Comparison of ENCODE assay signal across 1 cellular context in the genomic region with DNA sequence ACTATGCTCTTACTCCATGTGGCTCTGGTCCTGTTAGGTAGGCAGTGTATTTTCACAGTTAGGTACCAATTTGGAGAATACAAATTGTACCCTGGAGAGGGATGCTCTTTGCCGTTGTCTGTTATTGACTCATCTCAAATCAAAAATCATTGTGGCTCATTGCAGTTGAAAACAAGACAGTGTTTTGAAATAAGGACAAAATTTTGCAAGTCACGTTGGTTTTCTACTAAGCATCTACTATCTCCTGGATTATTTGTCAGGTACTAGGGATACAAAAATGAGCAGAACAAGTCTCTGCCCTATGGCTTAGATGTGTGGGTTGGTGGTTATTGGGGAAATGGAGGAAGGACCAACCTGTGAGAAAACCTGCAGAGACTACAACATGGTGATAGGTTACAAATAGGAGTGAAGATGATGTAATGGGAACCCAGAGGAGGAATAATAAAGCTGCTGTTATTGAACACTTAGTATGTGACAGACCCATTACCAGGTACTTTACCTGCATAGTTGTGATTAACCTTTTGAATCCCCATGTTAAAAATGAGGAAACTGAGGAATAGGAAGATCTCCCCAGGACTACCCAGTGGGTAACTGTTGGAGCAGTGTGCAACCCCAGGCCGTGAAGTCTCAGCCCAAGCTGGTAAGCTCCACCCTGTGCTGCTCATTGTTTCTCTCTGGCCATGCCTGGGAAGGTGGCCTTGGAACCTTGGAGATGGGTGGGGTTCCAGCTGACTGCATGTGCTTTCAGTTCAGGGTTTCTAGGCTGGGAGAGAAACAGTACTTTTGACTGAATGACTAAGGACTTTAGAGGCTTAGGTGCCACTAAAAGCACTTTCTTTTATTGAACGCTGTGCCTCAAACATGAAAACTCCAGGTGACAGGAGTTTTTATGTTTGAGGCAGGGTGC.
TF ChIP-seq lines count a peak whose summit lies in the region.

No MANE protein-coding gene starts in this region.

TF ChIP-seq in HepG2, 621 proteins besides CTCF, POLR2A, EP300 and RAD21 (continued from another document and continues in another):
- TF ChIP-seq, protein P1, sequence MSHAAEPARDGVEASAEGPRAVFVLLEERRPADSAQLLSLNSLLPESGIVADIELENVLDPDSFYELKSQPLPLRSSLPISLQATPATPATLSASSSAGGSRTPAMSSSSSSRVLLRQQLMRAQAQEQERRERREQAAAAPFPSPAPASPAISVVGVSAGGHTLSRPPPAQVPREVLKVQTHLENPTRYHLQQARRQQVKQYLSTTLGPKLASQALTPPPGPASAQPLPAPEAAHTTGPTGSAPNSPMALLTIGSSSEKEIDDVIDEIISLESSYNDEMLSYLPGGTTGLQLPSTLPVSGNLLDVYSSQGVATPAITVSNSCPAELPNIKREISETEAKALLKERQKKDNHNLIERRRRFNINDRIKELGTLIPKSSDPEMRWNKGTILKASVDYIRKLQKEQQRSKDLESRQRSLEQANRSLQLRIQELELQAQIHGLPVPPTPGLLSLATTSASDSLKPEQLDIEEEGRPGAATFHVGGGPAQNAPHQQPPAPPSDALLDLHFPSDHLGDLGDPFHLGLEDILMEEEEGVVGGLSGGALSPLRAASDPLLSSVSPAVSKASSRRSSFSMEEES (CRISPR knock-in tag; IDR thresholded peaks at IDR 0.05) = peak; percentile 52
- peak; percentile 29; the same call in 1 of the 2 replicates for TF ChIP-seq PHF8 (CRISPR knock-in tag; IDR thresholded peaks at IDR 0.05)
- no peak for TF ChIP-seq ZNF674 (CRISPR knock-in tag; IDR thresholded peaks at IDR 0.05; ENCODE audit: low read depth)
- TF ChIP-seq, protein P2, sequence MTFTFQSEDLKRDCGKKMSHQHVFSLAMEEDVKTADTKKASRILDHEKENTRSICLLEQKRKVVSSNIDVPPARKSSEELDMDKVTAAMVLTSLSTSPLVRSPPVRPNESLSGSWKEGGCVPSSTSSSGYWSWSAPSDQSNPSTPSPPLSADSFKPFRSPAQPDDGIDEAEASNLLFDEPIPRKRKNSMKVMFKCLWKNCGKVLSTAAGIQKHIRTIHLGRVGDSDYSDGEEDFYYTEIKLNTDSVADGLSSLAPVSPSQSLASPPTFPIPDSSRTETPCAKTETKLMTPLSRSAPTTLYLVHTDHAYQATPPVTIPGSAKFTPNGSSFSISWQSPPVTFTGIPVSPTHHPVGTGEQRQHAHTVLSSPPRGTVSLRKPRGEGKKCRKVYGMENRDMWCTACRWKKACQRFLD (CRISPR knock-in tag; IDR thresholded peaks at IDR 0.05; ENCODE audit: borderline replicate concordance) = no peak
- TF ChIP-seq ELF1 (CRISPR knock-in tag; IDR thresholded peaks at IDR 0.05) = no peak
- no peak for TF ChIP-seq NONO (IDR thresholded peaks at IDR 0.05)
- TF ChIP-seq NONO (CRISPR knock-in tag; conservative IDR thresholded peaks at IDR 0.05) = no peak
- TF ChIP-seq RXRB (CRISPR knock-in tag; IDR thresholded peaks at IDR 0.05; ENCODE audit: borderline replicate concordance) = peak; percentile 50; the same call in 1 of the 2 replicates
- TF ChIP-seq NR2F1 (CRISPR knock-in tag; IDR thresholded peaks at IDR 0.05) = no peak
- TF ChIP-seq MED8 (CRISPR knock-in tag; IDR thresholded peaks at IDR 0.05; ENCODE audit: insufficient replicate concordance) = no peak
- TF ChIP-seq SMC3 (IDR thresholded peaks at IDR 0.05; ENCODE audit: low read length) = no peak; the same call in 1 of the 2 replicates
- TF ChIP-seq NFYB (CRISPR knock-in tag; IDR thresholded peaks at IDR 0.05) = no peak
- no peak for TF ChIP-seq ZNF776 (CRISPR knock-in tag; IDR thresholded peaks at IDR 0.05)
- TF ChIP-seq SSRP1 (CRISPR knock-in tag; IDR thresholded peaks at IDR 0.05) = no peak
- no peak for TF ChIP-seq ZNF136 (CRISPR knock-in tag; IDR thresholded peaks at IDR 0.05; ENCODE audit: low read depth)
- TF ChIP-seq PHF20 (CRISPR knock-in tag; IDR thresholded peaks at IDR 0.05) = no peak
- TF ChIP-seq TCF7 (IDR thresholded peaks at IDR 0.05; ENCODE audit: low read depth) = no peak
- TF ChIP-seq, protein P3, sequence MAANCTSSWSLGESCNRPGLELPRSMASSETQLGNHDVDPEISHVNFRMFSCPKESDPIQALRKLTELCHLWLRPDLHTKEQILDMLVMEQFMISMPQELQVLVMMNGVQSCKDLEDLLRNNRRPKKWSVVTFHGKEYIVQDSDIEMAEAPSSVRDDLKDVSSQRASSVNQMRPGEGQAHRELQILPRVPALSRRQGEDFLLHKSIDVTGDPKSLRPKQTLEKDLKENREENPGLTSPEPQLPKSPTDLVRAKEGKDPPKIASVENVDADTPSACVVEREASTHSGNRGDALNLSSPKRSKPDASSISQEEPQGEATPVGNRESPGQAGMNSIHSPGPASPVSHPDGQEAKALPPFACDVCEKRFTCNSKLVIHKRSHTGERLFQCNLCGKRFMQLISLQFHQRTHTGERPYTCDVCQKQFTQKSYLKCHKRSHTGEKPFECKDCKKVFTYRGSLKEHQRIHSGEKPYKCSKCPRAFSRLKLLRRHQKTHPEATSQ (CRISPR knock-in tag; IDR thresholded peaks at IDR 0.05; ENCODE audit: borderline replicate concordance) = no peak
- TF ChIP-seq ZKSCAN5 (CRISPR knock-in tag; IDR thresholded peaks at IDR 0.05) = no peak
- peak; percentile 36; the same call in 1 of the 2 replicates for TF ChIP-seq ZNF264 (CRISPR knock-in tag; IDR thresholded peaks at IDR 0.05)
- TF ChIP-seq SPEN (CRISPR knock-in tag; IDR thresholded peaks at IDR 0.05; ENCODE audit: low read depth) = no peak
- no peak for TF ChIP-seq SRF (IDR thresholded peaks at IDR 0.05; ENCODE audit: low read depth, low read length)
- no peak for TF ChIP-seq TMF1 (CRISPR knock-in tag; IDR thresholded peaks at IDR 0.05; ENCODE audit: low read depth)
- TF ChIP-seq ARNT2 (CRISPR knock-in tag; IDR thresholded peaks at IDR 0.05; ENCODE audit: low read depth) = no peak
- no peak; the same call in 1 of the 2 replicates for TF ChIP-seq RXRA (CRISPR knock-in tag; IDR thresholded peaks at IDR 0.05)
- no peak for TF ChIP-seq ZNF20 (CRISPR knock-in tag; IDR thresholded peaks at IDR 0.05)
- TF ChIP-seq BRCA1 (CRISPR knock-in tag; IDR thresholded peaks at IDR 0.05) = no peak
- TF ChIP-seq ZBTB20 (CRISPR knock-in tag; IDR thresholded peaks at IDR 0.05; ENCODE audit: borderline replicate concordance, low read depth) = no peak
- TF ChIP-seq THYN1 (CRISPR knock-in tag; IDR thresholded peaks at IDR 0.05; ENCODE audit: borderline replicate concordance, low read depth) = no peak
- TF ChIP-seq, protein P4, sequence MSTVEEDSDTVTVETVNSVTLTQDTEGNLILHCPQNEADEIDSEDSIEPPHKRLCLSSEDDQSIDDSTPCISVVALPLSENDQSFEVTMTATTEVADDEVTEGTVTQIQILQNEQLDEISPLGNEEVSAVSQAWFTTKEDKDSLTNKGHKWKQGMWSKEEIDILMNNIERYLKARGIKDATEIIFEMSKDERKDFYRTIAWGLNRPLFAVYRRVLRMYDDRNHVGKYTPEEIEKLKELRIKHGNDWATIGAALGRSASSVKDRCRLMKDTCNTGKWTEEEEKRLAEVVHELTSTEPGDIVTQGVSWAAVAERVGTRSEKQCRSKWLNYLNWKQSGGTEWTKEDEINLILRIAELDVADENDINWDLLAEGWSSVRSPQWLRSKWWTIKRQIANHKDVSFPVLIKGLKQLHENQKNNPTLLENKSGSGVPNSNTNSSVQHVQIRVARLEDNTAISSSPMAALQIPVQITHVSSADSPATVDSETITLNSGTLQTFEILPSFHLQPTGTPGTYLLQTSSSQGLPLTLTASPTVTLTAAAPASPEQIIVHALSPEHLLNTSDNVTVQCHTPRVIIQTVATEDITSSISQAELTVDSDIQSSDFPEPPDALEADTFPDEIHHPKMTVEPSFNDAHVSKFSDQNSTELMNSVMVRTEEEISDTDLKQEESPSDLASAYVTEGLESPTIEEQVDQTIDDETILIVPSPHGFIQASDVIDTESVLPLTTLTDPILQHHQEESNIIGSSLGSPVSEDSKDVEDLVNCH (CRISPR knock-in tag; IDR thresholded peaks at IDR 0.05) = no peak
- no peak for TF ChIP-seq NPAS2 (CRISPR knock-in tag; IDR thresholded peaks at IDR 0.05; ENCODE audit: borderline replicate concordance)
- TF ChIP-seq, protein P5, sequence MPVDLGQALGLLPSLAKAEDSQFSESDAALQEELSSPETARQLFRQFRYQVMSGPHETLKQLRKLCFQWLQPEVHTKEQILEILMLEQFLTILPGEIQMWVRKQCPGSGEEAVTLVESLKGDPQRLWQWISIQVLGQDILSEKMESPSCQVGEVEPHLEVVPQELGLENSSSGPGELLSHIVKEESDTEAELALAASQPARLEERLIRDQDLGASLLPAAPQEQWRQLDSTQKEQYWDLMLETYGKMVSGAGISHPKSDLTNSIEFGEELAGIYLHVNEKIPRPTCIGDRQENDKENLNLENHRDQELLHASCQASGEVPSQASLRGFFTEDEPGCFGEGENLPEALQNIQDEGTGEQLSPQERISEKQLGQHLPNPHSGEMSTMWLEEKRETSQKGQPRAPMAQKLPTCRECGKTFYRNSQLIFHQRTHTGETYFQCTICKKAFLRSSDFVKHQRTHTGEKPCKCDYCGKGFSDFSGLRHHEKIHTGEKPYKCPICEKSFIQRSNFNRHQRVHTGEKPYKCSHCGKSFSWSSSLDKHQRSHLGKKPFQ (CRISPR knock-in tag; IDR thresholded peaks at IDR 0.05; ENCODE audit: insufficient replicate concordance) = no peak
- TF ChIP-seq ZNF7 (CRISPR knock-in tag; IDR thresholded peaks at IDR 0.05) = no peak; the same call in 1 of the 2 replicates
- TF ChIP-seq KLF16 (CRISPR knock-in tag; IDR thresholded peaks at IDR 0.05) = 0 out of 4 replicates have a peak, but pooled peaks of 1 of the 2 experiments have one; percentile 29
- TF ChIP-seq, protein P6, sequence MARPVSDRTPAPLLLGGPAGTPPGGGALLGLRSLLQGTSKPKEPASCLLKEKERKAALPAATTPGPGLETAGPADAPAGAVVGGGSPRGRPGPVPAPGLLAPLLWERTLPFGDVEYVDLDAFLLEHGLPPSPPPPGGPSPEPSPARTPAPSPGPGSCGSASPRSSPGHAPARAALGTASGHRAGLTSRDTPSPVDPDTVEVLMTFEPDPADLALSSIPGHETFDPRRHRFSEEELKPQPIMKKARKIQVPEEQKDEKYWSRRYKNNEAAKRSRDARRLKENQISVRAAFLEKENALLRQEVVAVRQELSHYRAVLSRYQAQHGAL (CRISPR knock-in tag; IDR thresholded peaks at IDR 0.05; ENCODE audit: not compliant biosample characterization) = no peak
- no peak for TF ChIP-seq FOXM1 (CRISPR knock-in tag; IDR thresholded peaks at IDR 0.05)
- TF ChIP-seq, protein P7, sequence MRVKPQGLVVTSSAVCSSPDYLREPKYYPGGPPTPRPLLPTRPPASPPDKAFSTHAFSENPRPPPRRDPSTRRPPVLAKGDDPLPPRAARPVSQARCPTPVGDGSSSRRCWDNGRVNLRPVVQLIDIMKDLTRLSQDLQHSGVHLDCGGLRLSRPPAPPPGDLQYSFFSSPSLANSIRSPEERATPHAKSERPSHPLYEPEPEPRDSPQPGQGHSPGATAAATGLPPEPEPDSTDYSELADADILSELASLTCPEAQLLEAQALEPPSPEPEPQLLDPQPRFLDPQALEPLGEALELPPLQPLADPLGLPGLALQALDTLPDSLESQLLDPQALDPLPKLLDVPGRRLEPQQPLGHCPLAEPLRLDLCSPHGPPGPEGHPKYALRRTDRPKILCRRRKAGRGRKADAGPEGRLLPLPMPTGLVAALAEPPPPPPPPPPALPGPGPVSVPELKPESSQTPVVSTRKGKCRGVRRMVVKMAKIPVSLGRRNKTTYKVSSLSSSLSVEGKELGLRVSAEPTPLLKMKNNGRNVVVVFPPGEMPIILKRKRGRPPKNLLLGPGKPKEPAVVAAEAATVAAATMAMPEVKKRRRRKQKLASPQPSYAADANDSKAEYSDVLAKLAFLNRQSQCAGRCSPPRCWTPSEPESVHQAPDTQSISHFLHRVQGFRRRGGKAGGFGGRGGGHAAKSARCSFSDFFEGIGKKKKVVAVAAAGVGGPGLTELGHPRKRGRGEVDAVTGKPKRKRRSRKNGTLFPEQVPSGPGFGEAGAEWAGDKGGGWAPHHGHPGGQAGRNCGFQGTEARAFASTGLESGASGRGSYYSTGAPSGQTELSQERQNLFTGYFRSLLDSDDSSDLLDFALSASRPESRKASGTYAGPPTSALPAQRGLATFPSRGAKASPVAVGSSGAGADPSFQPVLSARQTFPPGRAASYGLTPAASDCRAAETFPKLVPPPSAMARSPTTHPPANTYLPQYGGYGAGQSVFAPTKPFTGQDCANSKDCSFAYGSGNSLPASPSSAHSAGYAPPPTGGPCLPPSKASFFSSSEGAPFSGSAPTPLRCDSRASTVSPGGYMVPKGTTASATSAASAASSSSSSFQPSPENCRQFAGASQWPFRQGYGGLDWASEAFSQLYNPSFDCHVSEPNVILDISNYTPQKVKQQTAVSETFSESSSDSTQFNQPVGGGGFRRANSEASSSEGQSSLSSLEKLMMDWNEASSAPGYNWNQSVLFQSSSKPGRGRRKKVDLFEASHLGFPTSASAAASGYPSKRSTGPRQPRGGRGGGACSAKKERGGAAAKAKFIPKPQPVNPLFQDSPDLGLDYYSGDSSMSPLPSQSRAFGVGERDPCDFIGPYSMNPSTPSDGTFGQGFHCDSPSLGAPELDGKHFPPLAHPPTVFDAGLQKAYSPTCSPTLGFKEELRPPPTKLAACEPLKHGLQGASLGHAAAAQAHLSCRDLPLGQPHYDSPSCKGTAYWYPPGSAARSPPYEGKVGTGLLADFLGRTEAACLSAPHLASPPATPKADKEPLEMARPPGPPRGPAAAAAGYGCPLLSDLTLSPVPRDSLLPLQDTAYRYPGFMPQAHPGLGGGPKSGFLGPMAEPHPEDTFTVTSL (CRISPR knock-in tag; IDR thresholded peaks at IDR 0.05; ENCODE audit: borderline replicate concordance) = no peak
- TF ChIP-seq RCOR2 (CRISPR knock-in tag; IDR thresholded peaks at IDR 0.05) = no peak
- TF ChIP-seq, protein P8, sequence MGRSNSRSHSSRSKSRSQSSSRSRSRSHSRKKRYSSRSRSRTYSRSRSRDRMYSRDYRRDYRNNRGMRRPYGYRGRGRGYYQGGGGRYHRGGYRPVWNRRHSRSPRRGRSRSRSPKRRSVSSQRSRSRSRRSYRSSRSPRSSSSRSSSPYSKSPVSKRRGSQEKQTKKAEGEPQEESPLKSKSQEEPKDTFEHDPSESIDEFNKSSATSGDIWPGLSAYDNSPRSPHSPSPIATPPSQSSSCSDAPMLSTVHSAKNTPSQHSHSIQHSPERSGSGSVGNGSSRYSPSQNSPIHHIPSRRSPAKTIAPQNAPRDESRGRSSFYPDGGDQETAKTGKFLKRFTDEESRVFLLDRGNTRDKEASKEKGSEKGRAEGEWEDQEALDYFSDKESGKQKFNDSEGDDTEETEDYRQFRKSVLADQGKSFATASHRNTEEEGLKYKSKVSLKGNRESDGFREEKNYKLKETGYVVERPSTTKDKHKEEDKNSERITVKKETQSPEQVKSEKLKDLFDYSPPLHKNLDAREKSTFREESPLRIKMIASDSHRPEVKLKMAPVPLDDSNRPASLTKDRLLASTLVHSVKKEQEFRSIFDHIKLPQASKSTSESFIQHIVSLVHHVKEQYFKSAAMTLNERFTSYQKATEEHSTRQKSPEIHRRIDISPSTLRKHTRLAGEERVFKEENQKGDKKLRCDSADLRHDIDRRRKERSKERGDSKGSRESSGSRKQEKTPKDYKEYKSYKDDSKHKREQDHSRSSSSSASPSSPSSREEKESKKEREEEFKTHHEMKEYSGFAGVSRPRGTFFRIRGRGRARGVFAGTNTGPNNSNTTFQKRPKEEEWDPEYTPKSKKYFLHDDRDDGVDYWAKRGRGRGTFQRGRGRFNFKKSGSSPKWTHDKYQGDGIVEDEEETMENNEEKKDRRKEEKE (IDR thresholded peaks at IDR 0.05) = no peak
- TF ChIP-seq SMAD1 (CRISPR knock-in tag; IDR thresholded peaks at IDR 0.05; ENCODE audit: borderline replicate concordance, low read depth) = no peak
- no peak for TF ChIP-seq ZNF17 (CRISPR knock-in tag; IDR thresholded peaks at IDR 0.05)
